In genomic region chr1:14970115-14970798, GRCh38 we compare ENCODE assay signal across 8 cellular contexts.
DNase-seq lines count a peak whose midpoint lies in the region; ATAC-seq, FAIRE-seq and TF ChIP-seq lines count a peak whose summit lies in the region.

No MANE protein-coding gene starts in this region.

- FAIRE-seq in H54 (lab: Jason Lieb, UNC), result no peak

- H3K4me3 Mint-ChIP-seq in immature natural killer cell, result peak overlapping the region in 1 of 5 donors; percentile 41

- peaks cover 9 to 19% of the 10 kb centered on the region in 2 donors for H3K4me1 Mint-ChIP-seq in immature natural killer cell

- no peaks in the 10 kb centered on the region for H3K36me3 ChIP-seq in ovary

- H3K27ac Mint-ChIP-seq in immature natural killer cell, result no peak overlapping the region

- peaks cover 17% of the 10 kb centered on the region for H3K4me1 ChIP-seq in ovary (ENCODE audit: insufficient read depth)

- H3K36me3 Mint-ChIP-seq in immature natural killer cell, result no peaks in the 10 kb centered on the region

- no peaks in the 10 kb centered on the region for H3K27me3 ChIP-seq in ovary

- TF ChIP-seq EP300 in ovary (IDR thresholded peaks at IDR 0.05), result no peak

- H3K27me3 Mint-ChIP-seq in immature natural killer cell (ENCODE audit: low read depth in 3 of 3), result peaks cover 0 to 7% (median 0%) of the 10 kb centered on the region in 3 donors

- TF ChIP-seq CTCF in ovary (IDR thresholded peaks at IDR 0.05), result no peak

- ATAC-seq in HG03342 (IDR thresholded peaks at IDR 0.05; ENCODE audit: unreplicated experiment), result no peak

- H3K27ac ChIP-seq in ovary, result no peak overlapping the region

- DNase-seq in H54 (ENCODE audit: insufficient read length, low spot score), result peak; percentile 63
- peak; percentile 86 for DNase-seq in RKO (ENCODE audit: low spot score)
- DNase-seq in fibroblast of gingiva (ENCODE audit: low read depth), result peak; percentile 93
- peak; percentile 63 to 80 (median 75) for DNase-seq in ovary
- DNase-seq in immature natural killer cell, result no peak
- DNase-seq in GOT3 (lab: John Stamatoyannopoulos, UW), result no peak
- no peak for DNase-seq in activated CD4-positive, CD25-positive, alpha-beta regulatory T cell (lab: John Stamatoyannopoulos, UW)

- WGBS in ovary, 3 donors, result 22 to 36% (median 25%) methylated on average over 16 of the region's 16 CpGs

- TF ChIP-seq POLR2A in H54 (IDR thresholded peaks at IDR 0.05; ENCODE audit: low read depth, low read length) (no peak), ovary (IDR thresholded peaks at IDR 0.05) (no peak)

- no peaks in the 10 kb centered on the region for H3K9me3 Mint-ChIP-seq in immature natural killer cell

- H3K4me3 ChIP-seq in ovary, result no peak overlapping the region

- intact Hi-C loops in ovary (cut with DNase I), result no loop called here

- no peaks in the 10 kb centered on the region for H3K9me3 ChIP-seq in ovary

Comparison
In these comparisons a context has a peak if more than half of its experiments do, and no peak if none do; other contexts are left out.
1. DNase-seq: peak in H54 (single experiment), RKO (single experiment), fibroblast of gingiva (single experiment) and ovary (5 of 5); none in immature natural killer cell (0 of 3), GOT3 (single experiment) and activated CD4-positive, CD25-positive, alpha-beta regulatory T cell (0 of 4).